17 cellular contexts compared by ENCODE assay signal in genomic region chr1:212828395-212828794, GRCh38. TPM values are rescaled to one million over a fixed set of nuclear protein-coding genes. Genes with fewer than 3 reads are reported as not detected.
DNase-seq lines count a peak whose midpoint lies in the region; ATAC-seq, FAIRE-seq and TF ChIP-seq lines count a peak whose summit lies in the region.
"Had no signal": no experiment of that assay in that cellular context is flagged by ENCODE, and none has a peak within 500 bp of the region (broad histone marks: within the 10 kb centered on the region; RNA-seq: fewer than 3 reads in every experiment).

No MANE protein-coding gene starts in this region.

- H3K27me3 ChIP-seq in Peyer's patch, result no peaks in the 10 kb centered on the region
- H3K27me3 ChIP-seq in small intestine (ENCODE audit: control insufficient read depth in 2 of 2, insufficient read depth in 2 of 2, low read length in 2 of 2), result no peaks in the 10 kb centered on the region
- H3K27me3 ChIP-seq: BE2C had no signal

- H3K4me1 ChIP-seq in A549 (peaks cover 16% of the 10 kb centered on the region), Peyer's patch (peaks cover 0 to 14% (median 0%) of the 10 kb centered on the region in 4 donors), small intestine (ENCODE audit: control insufficient read depth in 2 of 2, insufficient read depth in 1 of 2, low read depth in 1 of 2, low read length in 1 of 2) (no peaks in the 10 kb centered on the region)
- H3K4me1 ChIP-seq: BE2C had no signal

- H3K4me3 ChIP-seq in A549, result no peak overlapping the region
- H3K4me3 ChIP-seq in Peyer's patch, result no peak overlapping the region
- H3K4me3 ChIP-seq in small intestine (ENCODE audit: low read depth in 1 of 2, low read length in 2 of 2), result no peak overlapping the region
- H3K4me3 ChIP-seq: GM23338 had no signal

- H3K9me3 ChIP-seq in A549, result peaks cover 24% of the 10 kb centered on the region
- peaks cover 0 to 14% (median 4%) of the 10 kb centered on the region in 4 donors for H3K9me3 ChIP-seq in Peyer's patch
- H3K9me3 ChIP-seq in small intestine (ENCODE audit: control insufficient read depth, low read depth), result peaks cover 4% of the 10 kb centered on the region
- H3K9me3 ChIP-seq: BE2C had no signal

- CTCF ChIA-PET in A549 (lab: Yijun Ruan, JAX), result interaction anchor here (0.9 to 1.1 kb wide), 2 partner anchors 13 to 17 kb away, joined by 3 to 4 read pairs; no protein-coding TSS in a partner anchor

- H3K36me3 ChIP-seq in Peyer's patch (no peaks in the 10 kb centered on the region), small intestine (ENCODE audit: control insufficient read depth in 2 of 2, insufficient read depth in 2 of 2, low read length in 2 of 2) (no peaks in the 10 kb centered on the region)
- H3K36me3 ChIP-seq: BE2C had no signal

- H3K27ac ChIP-seq in A549 (no peak overlapping the region; a peak in 1 of 6 replicates), Peyer's patch (peak overlapping the region in 3 of 4 donors; percentile 32 to 85 (median 79)), small intestine (ENCODE audit: low read depth in 1 of 2, low read length in 1 of 2) (peak overlapping the region in 1 of 2 donors; percentile 54)

- TF ChIP-seq RAD21 in A549 (conservative IDR thresholded peaks at IDR 0.05 in 1 of 2, IDR thresholded peaks at IDR 0.05 in 1 of 2), result no peak

- TF ChIP-seq CTCF in A549 (IDR thresholded peaks at IDR 0.05) (no peak), Peyer's patch (IDR thresholded peaks at IDR 0.05) (no peak)

- DNase-seq in A549 (ENCODE audit: low read depth in 1 of 2, low spot score in 1 of 2) (no peak), Peyer's patch (no peak), left colon (no peak), small intestine (peak; percentile 31)
- DNase-seq in stimulated activated CD4-positive, alpha-beta T cell treated with anti-CD3 and anti-CD28 coated beads, Interleukin-15, amount 100 ng/mL, for 24 hours, result no peak
- DNase-seq: ACHN; BE2C; C1 segment of cervical spinal cord; CD4-positive, alpha-beta T cell; DMS79 treated with DMSO at 0.1 percent for 48 hours; GF-D8; HCEC 1CT had no signal

- ATAC-seq in A549, result peak in 1 of 2 experiments; percentile 15; a peak in 2 of 6 replicates
- ATAC-seq in left colon, result peak; percentile 31
- ATAC-seq in HG02798 (IDR thresholded peaks at IDR 0.05; ENCODE audit: poor library complexity, unreplicated experiment), result no peak
- no peak for ATAC-seq in HG03442 (IDR thresholded peaks at IDR 0.05; ENCODE audit: unreplicated experiment)
- ATAC-seq: GM23338 had no signal

- no peak for TF ChIP-seq EP300 in A549 (IDR thresholded peaks at IDR 0.05)

- WGBS in A549 (ENCODE audit: missing lambda C conversion rate), result 47% methylated on average over 2 of the region's 2 CpGs
- WGBS in small intestine, 3 donors, result 62 to 77% (median 64%) methylated on average over 2 of the region's 2 CpGs

- H3K4me2 ChIP-seq in A549, result 0 out of 3 replicates have a peak overlapping the region, but pooled peaks have one; percentile 33
- H3K4me2 ChIP-seq: GM23338 had no signal

- intact Hi-C loops in left colon (cut with DNase I, micrococcal nuclease), result no loop called here

- FAIRE-seq in A549 (lab: Jason Lieb, UNC) (no peak), small intestine (lab: Jason Lieb, UNC) (no peak)
- FAIRE-seq: H54 had no signal

- no peak for TF ChIP-seq POLR2A in A549 (IDR thresholded peaks at IDR 0.05; ENCODE audit: low read length)
- no peak for TF ChIP-seq POLR2A in Peyer's patch (IDR thresholded peaks at IDR 0.05)

- POLR2A ChIA-PET in A549 (lab: Yijun Ruan, JAX), result no interaction called here

TF ChIP-seq in A549, 52 proteins besides CTCF, POLR2A, EP300 and RAD21:
- TF ChIP-seq PHF8 (IDR thresholded peaks at IDR 0.05; ENCODE audit: borderline replicate concordance, low read depth) (no peak), HEYL (CRISPR knock-in tag; IDR thresholded peaks at IDR 0.05) (no peak), MYC (IDR thresholded peaks at IDR 0.05; ENCODE audit: borderline replicate concordance, low read length) (no peak), POLR2AphosphoS2 (conservative IDR thresholded peaks at IDR 0.05; ENCODE audit: low read length) (no peak), SMC3 (IDR thresholded peaks at IDR 0.05) (no peak), RNF2 (IDR thresholded peaks at IDR 0.05; ENCODE audit: borderline replicate concordance, low read depth) (no peak), HOXB13 (CRISPR knock-in tag; IDR thresholded peaks at IDR 0.05; ENCODE audit: low read depth) (no peak)

RNA-seq across cellular contexts. Expression of gene SPATA45, which starts 19.1 kb away (rescaled TPM):
- 0.18 and 0.33 TPM in 2 replicates for polyA plus RNA-seq in A549 (2011; rRNA removed)
- not detected in 2 replicates for polyA plus RNA-seq in A549 (2012; cell fraction: cytosol; rRNA removed)
- polyA plus RNA-seq in A549 (2012; cell fraction: nucleus; rRNA removed), result not detected in 2 replicates
- not detected in 3 replicates for polyA plus RNA-seq in A549 (2017; fragmentation: RNase III; extraction: RNeasy Plus Mini Kit Qiagen cat#74134 plus additional on column Dnase treatment)
- not detected in 2 replicates for polyA minus RNA-seq in A549 (2011; rRNA and poly(A)+ RNA removed)
- total RNA-seq in Peyer's patch, result not detected
- total RNA-seq in left colon, result not detected
- polyA plus RNA-seq in small intestine, result not detected
- total RNA-seq: A172; CD4-positive, alpha-beta T cell; GM23338 had no signal
- polyA plus RNA-seq: GM23338 had no signal

RNA-seq across cellular contexts. Expression of gene FLVCR1, which starts 29.7 kb away (rescaled TPM):
- polyA plus RNA-seq in A549 (2011; rRNA removed) (13.7 and 15.4 TPM in 2 replicates), A549 (2017; fragmentation: RNase III; extraction: RNeasy Plus Mini Kit Qiagen cat#74134 plus additional on column Dnase treatment) (12.0 to 14.9 TPM (median 14.9 TPM) in 3 replicates), small intestine (10 to 100 TPM in 2 of 3 donors, 1 to 10 TPM in 1; 4.4 to 15.4 (median 12.7) TPM)
- polyA plus RNA-seq in A549 (2012; cell fraction: cytosol; rRNA removed), result 6.6 and 8.7 TPM in 2 replicates
- polyA plus RNA-seq in A549 (2012; cell fraction: nucleus; rRNA removed), result 11.5 and 11.7 TPM in 2 replicates
- 26.4 and 27.0 TPM in 2 replicates for polyA minus RNA-seq in A549 (2011; rRNA and poly(A)+ RNA removed)
- total RNA-seq in Peyer's patch (10 to 100 TPM; 19.8 to 83.4 (median 41.5) TPM), left colon (10 to 100 TPM; 10.9 to 14.2 TPM)

RNA-seq across cellular contexts. Expression of gene TATDN3, which starts 36.7 kb away (rescaled TPM):
- polyA plus RNA-seq in A549 (2011; rRNA removed) (20.3 and 22.6 TPM in 2 replicates), A549 (2017; fragmentation: RNase III; extraction: RNeasy Plus Mini Kit Qiagen cat#74134 plus additional on column Dnase treatment) (10.3 to 11.4 TPM (median 11.1 TPM) in 3 replicates), small intestine (1 to 10 TPM; 5.6 to 9.9 (median 8.9) TPM)
- polyA plus RNA-seq in A549 (2012; cell fraction: cytosol; rRNA removed), result 5.2 and 5.8 TPM in 2 replicates
- polyA plus RNA-seq in A549 (2012; cell fraction: nucleus; rRNA removed), result 2.4 and 3.5 TPM in 2 replicates
- polyA minus RNA-seq in A549 (2011; rRNA and poly(A)+ RNA removed), result 5.5 and 8.1 TPM in 2 replicates
- total RNA-seq in Peyer's patch (10 to 100 TPM in 2 of 4 donors, 1 to 10 TPM in 2; 5.8 to 22.3 (median 12.8) TPM), left colon (10 to 100 TPM; 10.3 to 10.4 TPM)

RNA-seq across cellular contexts. Expression of gene NSL1, which starts 36.8 kb away (rescaled TPM):
- 47.9 and 56.9 TPM in 2 replicates for polyA plus RNA-seq in A549 (2011; rRNA removed)
- 36.4 and 39.2 TPM in 2 replicates for polyA plus RNA-seq in A549 (2012; cell fraction: cytosol; rRNA removed)
- 15.9 and 25.5 TPM in 2 replicates for polyA plus RNA-seq in A549 (2012; cell fraction: nucleus; rRNA removed)
- 44.0 to 45.6 TPM (median 44.9 TPM) in 3 replicates for polyA plus RNA-seq in A549 (2017; fragmentation: RNase III; extraction: RNeasy Plus Mini Kit Qiagen cat#74134 plus additional on column Dnase treatment)
- 11.1 and 15.3 TPM in 2 replicates for polyA minus RNA-seq in A549 (2011; rRNA and poly(A)+ RNA removed)
- total RNA-seq in Peyer's patch, result 10 to 100 TPM; 29.2 to 61.9 (median 39.0) TPM
- total RNA-seq in left colon, result 10 to 100 TPM; 17.9 to 21.9 TPM
- polyA plus RNA-seq in small intestine, result 10 to 100 TPM; 20.6 to 24.3 (median 20.8) TPM

Comparison
In these comparisons a context has a peak if more than half of its experiments do, and no peak if none do; other contexts are left out.
1. H3K27ac ChIP-seq: peak in Peyer's patch (3 of 4); none in A549 (0 of 2).